8 cellular contexts compared by ENCODE assay signal in the genomic region with DNA sequence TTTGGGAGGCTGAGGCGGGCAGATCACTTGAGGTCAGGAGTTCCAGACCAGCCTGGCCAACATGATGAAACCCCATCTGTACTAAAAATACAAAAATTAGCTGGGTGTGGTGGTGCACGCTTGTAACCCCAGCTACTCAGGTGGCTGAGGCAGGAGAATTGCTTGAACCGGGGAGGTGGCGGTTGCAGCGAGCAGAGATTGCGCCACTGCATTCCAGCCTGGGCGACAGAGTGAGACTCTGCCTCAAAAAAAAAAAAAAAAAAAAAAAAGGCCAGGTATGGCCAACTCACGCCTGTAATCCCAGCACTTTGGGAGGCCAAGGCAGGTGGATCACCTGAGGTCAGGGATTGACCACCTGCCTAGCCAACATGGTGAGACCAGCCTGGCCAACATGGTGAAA. TPM values are rescaled to one million over a fixed set of nuclear protein-coding genes. Genes with fewer than 3 reads are reported as not detected.
DNase-seq lines count a peak whose midpoint lies in the region; ATAC-seq, FAIRE-seq and TF ChIP-seq lines count a peak whose summit lies in the region.
"Not testable (repeated sequence)": the region's sequence is repeated elsewhere in the genome, so short reads cannot be mapped to it uniquely, and the experiment has no call there.
"Had no signal": no experiment of that assay in that cellular context is flagged by ENCODE, and none has a peak within 500 bp of the region (broad histone marks: within the 10 kb centered on the region; RNA-seq: fewer than 3 reads in every experiment).

No MANE protein-coding gene starts in this region.

- not testable (repeated sequence) for H3K27me3 Mint-ChIP-seq in type B pancreatic cell

- H3K9me3 ChIP-seq in PC-9 (ENCODE audit: insufficient read depth, low read depth); K562 (replicated peaks; ENCODE audit: control insufficient read depth, insufficient read depth, low read depth, low read length); left ventricle myocardium inferior (replicated peaks); liver (ENCODE audit: control insufficient read depth in 4 of 4, low read length in 3 of 4); parathyroid adenoma (ENCODE audit: control insufficient read depth, low read length); smooth muscle cell (replicated peaks; ENCODE audit: low read depth): not testable (repeated sequence)

- in situ Hi-C loops in K562 (cut with MboI): not testable (repeated sequence)

- peaks cover 54% of the 10 kb centered on the region for H3K79me2 ChIP-seq in PC-9 (ENCODE audit: low read depth)
- peaks cover 85% of the 10 kb centered on the region for H3K79me2 ChIP-seq in K562 (ENCODE audit: control insufficient read depth, insufficient read depth, low read length)
- H3K79me2 ChIP-seq in parathyroid adenoma: peaks cover 78% of the 10 kb centered on the region
- H3K79me2 ChIP-seq in smooth muscle cell (ENCODE audit: low read depth): peaks cover 86% of the 10 kb centered on the region

- not testable (repeated sequence) for TF ChIP-seq RAD21 in K562 (CRISPR knock-in tag; conservative IDR thresholded peaks at IDR 0.05 in 1 of 2, IDR thresholded peaks at IDR 0.05 in 1 of 2); liver (IDR thresholded peaks at IDR 0.05)

- peak overlapping the region; percentile 49; the same call in 1 of the 2 replicates for H3K27ac ChIP-seq in PC-9
- H3K27ac ChIP-seq in K562 (ENCODE audit: extremely low read depth, low read depth, low read length): peak overlapping the region; percentile 92; the same call in 1 of the 3 replicates
- peak overlapping the region; percentile 100 for H3K27ac ChIP-seq in left ventricle myocardium inferior (replicated peaks)
- H3K27ac ChIP-seq in liver (ENCODE audit: low read depth in 1 of 2, low read length in 2 of 2): peak overlapping the region in 1 of 2 donors; percentile 11
- peak overlapping the region; percentile 99 for H3K27ac ChIP-seq in parathyroid adenoma
- H3K27ac ChIP-seq in smooth muscle cell (ENCODE audit: low read depth): peak overlapping the region; percentile 96

- peak overlapping the region; percentile 100 for H3K27ac Mint-ChIP-seq in type B pancreatic cell

- not testable (repeated sequence) for H3K9ac ChIP-seq in K562 (ENCODE audit: insufficient read depth in 1 of 2, low read depth in 2 of 2, low read length in 2 of 2); liver (ENCODE audit: low read depth in 1 of 2, low read length in 2 of 2); parathyroid adenoma; smooth muscle cell (ENCODE audit: low read depth)

- CTCF ChIA-PET in PC-9 (lab: Charles Lee); K562 (lab: Yijun Ruan, JAX; ENCODE audit: low intra/inter-chr PET ratio): not testable (repeated sequence)

- not testable (repeated sequence) for H3K9me2 ChIP-seq in PC-9 (ENCODE audit: insufficient read depth)

- BruUV-seq in PC-9 (replicated peaks; lab: Mats Ljungman, UMichigan); K562 (replicated peaks; lab: Mats Ljungman, UMichigan): not testable (repeated sequence)

- H3K9me3 Mint-ChIP-seq in type B pancreatic cell: not testable (repeated sequence)

- not testable (repeated sequence) for H4K20me1 ChIP-seq in PC-9 (ENCODE audit: insufficient read depth)
- H4K20me1 ChIP-seq in K562 (replicated peaks; ENCODE audit: control insufficient read depth, insufficient read depth, low read length): 0 out of 2 replicates have a peak, but pooled peaks cover 13% of the 10 kb centered on the region
- H4K20me1 ChIP-seq in smooth muscle cell (ENCODE audit: low read depth): peaks cover 86% of the 10 kb centered on the region

- not testable (repeated sequence) for H3K4me3 Mint-ChIP-seq in type B pancreatic cell

- not testable (repeated sequence) for H3K36me3 Mint-ChIP-seq in type B pancreatic cell

- WGBS in K562 (ENCODE audit: insufficient coverage, low coverage, missing lambda C conversion rate): 79% methylated on average over 6 of the region's 8 CpGs
- WGBS in liver: 47% methylated on average over 8 of the region's 8 CpGs
- WGBS in smooth muscle cell (ENCODE audit: low lambda C conversion rate): 72% methylated on average over 8 of the region's 8 CpGs

- H3K27me3 ChIP-seq in PC-9 (ENCODE audit: insufficient read depth, low read depth); K562 (ENCODE audit: control insufficient read depth in 2 of 2, insufficient read depth in 2 of 2, low read length in 2 of 2); left ventricle myocardium inferior (ENCODE audit: low read depth); liver (ENCODE audit: control insufficient read depth in 4 of 4, insufficient read depth in 4 of 4, low read length in 3 of 4); parathyroid adenoma (ENCODE audit: control insufficient read depth, insufficient read depth, low read length); smooth muscle cell (ENCODE audit: low read depth): not testable (repeated sequence)

- peak; percentile 55 to 74 for DNase-seq in PC-9
- not testable (repeated sequence) for DNase-seq in K562 (ENCODE audit: extremely low read depth in 1 of 4, low spot score in 3 of 4); left ventricle myocardium inferior; smooth muscle cell (lab: John Stamatoyannopoulos, UW; ENCODE audit: unreplicated experiment); type B pancreatic cell (ENCODE audit: extremely low spot score, unreplicated experiment)

- not testable (repeated sequence) for TF ChIP-seq CTCF in PC-9 (conservative IDR thresholded peaks at IDR 0.05); K562 (IDR thresholded peaks at IDR 0.05 in 2 of 3, conservative IDR thresholded peaks at IDR 0.05 in 1 of 3; ENCODE audit: insufficient read depth in 2 of 3, low read depth in 1 of 3, low read length in 3 of 3); left ventricle myocardium inferior (IDR thresholded peaks at IDR 0.05; ENCODE audit: borderline replicate concordance); liver (IDR thresholded peaks at IDR 0.05; ENCODE audit: low read depth, low read length, missing input control); parathyroid adenoma (IDR thresholded peaks at IDR 0.05); smooth muscle cell (IDR thresholded peaks at IDR 0.05; ENCODE audit: borderline replicate concordance, insufficient read depth, poor library complexity, severe bottlenecking); type B pancreatic cell (conservative IDR thresholded peaks at IDR 0.05)

- not testable (repeated sequence) for H3K4me3 ChIP-seq in PC-9; K562; left ventricle myocardium inferior; liver (ENCODE audit: low read depth in 1 of 3, low read length in 3 of 3); parathyroid adenoma (ENCODE audit: low read depth, low read length); smooth muscle cell

- H3K4me1 ChIP-seq in PC-9 (replicated peaks; ENCODE audit: insufficient read depth): peaks cover 32% of the 10 kb centered on the region
- peaks cover 34 to 43% of the 10 kb centered on the region in 2 experiments for H3K4me1 ChIP-seq in K562 (replicated peaks in 1 of 2; ENCODE audit: control insufficient read depth in 2 of 2, insufficient read depth in 2 of 2, low read length in 2 of 2)
- peaks cover 94% of the 10 kb centered on the region for H3K4me1 ChIP-seq in left ventricle myocardium inferior
- peaks cover 14 to 54% (median 35%) of the 10 kb centered on the region in 4 donors for H3K4me1 ChIP-seq in liver (ENCODE audit: control insufficient read depth in 4 of 4, insufficient read depth in 4 of 4, low read length in 3 of 4)
- peaks cover 35% of the 10 kb centered on the region for H3K4me1 ChIP-seq in parathyroid adenoma
- H3K4me1 ChIP-seq in smooth muscle cell (ENCODE audit: low read depth): peaks cover 14% of the 10 kb centered on the region

- H3K9me1 ChIP-seq in K562 (ENCODE audit: control insufficient read depth, insufficient read depth, low read length): not testable (repeated sequence)

- H2AFZ ChIP-seq in PC-9; K562 (ENCODE audit: low read depth, low read length); parathyroid adenoma; smooth muscle cell (ENCODE audit: low read depth): not testable (repeated sequence)

- not testable (repeated sequence) for H3K4me2 ChIP-seq in PC-9; K562 (ENCODE audit: insufficient read depth, low read length); parathyroid adenoma (ENCODE audit: low read length); smooth muscle cell

- not testable (repeated sequence) for TF ChIP-seq EP300 in K562 (IDR thresholded peaks at IDR 0.05; ENCODE audit: low read length)

- H3K4me1 Mint-ChIP-seq in type B pancreatic cell (ENCODE audit: unreplicated experiment): peaks cover 36% of the 10 kb centered on the region

- ATAC-seq in K562: not testable (repeated sequence)

- intact Hi-C loops in PC-9 (cut with micrococcal nuclease; ENCODE audit: unreplicated experiment); K562 (cut with micrococcal nuclease); left ventricle myocardium inferior (cut with micrococcal nuclease): not testable (repeated sequence)

- not testable (repeated sequence) for H3K36me3 ChIP-seq in PC-9 (ENCODE audit: low read depth); K562 (ENCODE audit: control insufficient read depth, insufficient read depth, low read length); left ventricle myocardium inferior; liver (ENCODE audit: control insufficient read depth in 4 of 4, insufficient read depth in 3 of 4, low read depth in 1 of 4, low read length in 3 of 4); parathyroid adenoma (ENCODE audit: control insufficient read depth, insufficient read depth, low read length); smooth muscle cell (ENCODE audit: low read depth)

- H3F3A ChIP-seq in PC-9 (ENCODE audit: insufficient read depth, low read depth): peaks cover 14% of the 10 kb centered on the region; the same call in 1 of the 2 replicates
- peaks cover 15% of the 10 kb centered on the region for H3F3A ChIP-seq in smooth muscle cell (ENCODE audit: low read depth)

- FAIRE-seq in K562 (lab: Jason Lieb, UNC): not testable (repeated sequence)

- not testable (repeated sequence) for TF ChIP-seq POLR2A in K562 (conservative IDR thresholded peaks at IDR 0.05)

- POLR2A ChIA-PET in PC-9 (lab: Charles Lee; ENCODE audit: unreplicated experiment) (interaction anchor here (0.6 kb wide), 2 partner anchors 24 to 145 kb away, joined by 3 to 5 read pairs; no protein-coding TSS in a partner anchor), K562 (lab: Yijun Ruan, JAX) (interaction anchor here (1.2 to 1.3 kb wide), 2 partner anchors 14 to 22 kb away, joined by 3 to 6 read pairs; no protein-coding TSS in a partner anchor)

RNA-seq across cellular contexts. Expression of gene ZBTB4, which starts 4.7 kb away (rescaled TPM):
- 50.6 and 54.0 TPM in 2 replicates for total RNA-seq in PC-9 (2021)
- total RNA-seq in K562 (2011; cell fraction: chromatin; rRNA removed; ENCODE audit: low replicate concordance): 8.1 and 15.0 TPM in 2 replicates
- total RNA-seq in K562 (2011; cell fraction: nucleolus; rRNA removed): 9.2 and 9.7 TPM in 2 replicates
- total RNA-seq in K562 (2011; cell fraction: nucleoplasm; rRNA removed): 10.6 and 12.8 TPM in 2 replicates
- 3.3 and 5.0 TPM in 2 replicates for total RNA-seq in K562 (2014; rRNA removed)
- 2.5 and 2.7 TPM in 2 replicates for total RNA-seq in K562 (2014; rRNA removed; fragmentation: Illumina TruSeq; extraction: Trizol)
- total RNA-seq in K562 (2015; rRNA removed; fragmentation: Illumina TruSeq; extraction: Trizol): 4.0 and 4.2 TPM in 2 replicates
- 6.7 and 6.9 TPM in 2 replicates for total RNA-seq in K562 (2021)
- polyA plus RNA-seq in K562 (2011; rRNA removed): 2.5 and 2.7 TPM in 2 replicates
- 2.8 TPM in 2 replicates for polyA plus RNA-seq in K562 (2011; cell fraction: cytosol; rRNA removed)
- polyA plus RNA-seq in K562 (2011; cell fraction: nucleus; rRNA removed): 9.9 and 13.7 TPM in 2 replicates
- 3.8 and 4.1 TPM in 2 replicates for polyA plus RNA-seq in K562 (2012)
- polyA plus RNA-seq in K562 (2014; fragmentation: Illumina TruSeq; extraction: Trizol): 4.5 and 4.9 TPM in 2 replicates
- polyA plus RNA-seq in K562 (2014; fragmentation: Nextera tagmentation; extraction: Ambion mirVana): 1 to 10 TPM in 1 of 2 experiments, under 1 TPM in 1; 0.92 to 1.1 TPM
- 4.0 and 4.7 TPM in 2 replicates for polyA plus RNA-seq in K562 (2014; rRNA removed)
- 3.3 and 3.5 TPM in 2 replicates for polyA minus RNA-seq in K562 (2011; rRNA and poly(A)+ RNA removed)
- 2.0 and 2.7 TPM in 2 replicates for polyA minus RNA-seq in K562 (2011; cell fraction: cytosol; rRNA and poly(A)+ RNA removed)
- polyA minus RNA-seq in K562 (2011; cell fraction: nucleus; rRNA and poly(A)+ RNA removed): 4.6 and 6.0 TPM in 2 replicates
- total RNA-seq in left ventricle myocardium inferior: 63.4 TPM
- 1 to 10 TPM; 4.6 to 6.0 TPM for total RNA-seq in liver
- polyA plus RNA-seq in liver: 1 to 10 TPM; 1.5 to 5.7 TPM
- total RNA-seq in smooth muscle cell: 24.2 and 25.6 TPM in 2 replicates
- polyA plus RNA-seq in smooth muscle cell: 22.8 and 26.9 TPM in 2 replicates
- 34.5 and 76.6 TPM in 2 replicates for total RNA-seq in type B pancreatic cell (ENCODE audit: low replicate concordance)

RNA-seq across cellular contexts. Expression of gene SLC35G6, which starts 6.5 kb away (rescaled TPM):
- total RNA-seq in PC-9 (2021) (not detected in 2 replicates), K562 (2014; rRNA removed) (not detected in 2 replicates), K562 (2014; rRNA removed; fragmentation: Illumina TruSeq; extraction: Trizol) (not detected in 2 replicates), K562 (2015; rRNA removed; fragmentation: Illumina TruSeq; extraction: Trizol) (not detected in 2 replicates), K562 (2021) (not detected in 2 replicates), left ventricle myocardium inferior (not detected), liver (not detected), smooth muscle cell (not detected in 2 replicates), type B pancreatic cell (ENCODE audit: low replicate concordance) (not detected in 2 replicates)
- total RNA-seq in K562 (2011; cell fraction: chromatin; rRNA removed; ENCODE audit: low replicate concordance): not detected in 2 replicates
- total RNA-seq in K562 (2011; cell fraction: nucleolus; rRNA removed): not detected in 2 replicates
- total RNA-seq in K562 (2011; cell fraction: nucleoplasm; rRNA removed): not detected in 2 replicates
- polyA plus RNA-seq in K562 (2011; rRNA removed) (not detected in 2 replicates), K562 (2014; fragmentation: Illumina TruSeq; extraction: Trizol) (not detected in 2 replicates), K562 (2014; fragmentation: Nextera tagmentation; extraction: Ambion mirVana) (not detected), K562 (2014; rRNA removed) (not detected in 2 replicates), liver (not detected), smooth muscle cell (0.51 TPM in 1 of 2 replicates, not detected in the other)
- not detected in 2 replicates for polyA plus RNA-seq in K562 (2011; cell fraction: cytosol; rRNA removed)
- not detected in 2 replicates for polyA plus RNA-seq in K562 (2011; cell fraction: nucleus; rRNA removed)
- polyA plus RNA-seq in K562 (2012): 0.14 TPM in 1 of 2 replicates, not detected in the other
- not detected in 2 replicates for polyA minus RNA-seq in K562 (2011; rRNA and poly(A)+ RNA removed)
- not detected in 2 replicates for polyA minus RNA-seq in K562 (2011; cell fraction: cytosol; rRNA and poly(A)+ RNA removed)
- polyA minus RNA-seq in K562 (2011; cell fraction: nucleus; rRNA and poly(A)+ RNA removed): not detected in 2 replicates
- total RNA-seq: PC-3 had no signal

RNA-seq across cellular contexts. Expression of gene POLR2A, which starts 9.4 kb away (rescaled TPM):
- total RNA-seq in PC-9 (2021) (149 and 166 TPM in 2 replicates), K562 (2014; rRNA removed) (31.7 and 32.1 TPM in 2 replicates), K562 (2014; rRNA removed; fragmentation: Illumina TruSeq; extraction: Trizol) (9.0 and 12.4 TPM in 2 replicates), K562 (2015; rRNA removed; fragmentation: Illumina TruSeq; extraction: Trizol) (9.6 and 15.4 TPM in 2 replicates), K562 (2021) (97.6 and 109 TPM in 2 replicates), left ventricle myocardium inferior (38.7 TPM), liver (10 to 100 TPM; 53.5 to 54.4 TPM), smooth muscle cell (72.0 and 76.0 TPM in 2 replicates), type B pancreatic cell (ENCODE audit: low replicate concordance) (175 and 244 TPM in 2 replicates)
- total RNA-seq in K562 (2011; cell fraction: chromatin; rRNA removed; ENCODE audit: low replicate concordance): 324 and 608 TPM in 2 replicates
- 252 and 283 TPM in 2 replicates for total RNA-seq in K562 (2011; cell fraction: nucleolus; rRNA removed)
- 236 and 241 TPM in 2 replicates for total RNA-seq in K562 (2011; cell fraction: nucleoplasm; rRNA removed)
- polyA plus RNA-seq in K562 (2011; rRNA removed) (8.7 and 13.6 TPM in 2 replicates), K562 (2014; fragmentation: Illumina TruSeq; extraction: Trizol) (52.5 and 55.6 TPM in 2 replicates), K562 (2014; fragmentation: Nextera tagmentation; extraction: Ambion mirVana) (1 to 10 TPM; 1.3 to 1.5 TPM), K562 (2014; rRNA removed) (20.9 and 23.9 TPM in 2 replicates), liver (10 to 100 TPM; 13.3 to 16.2 TPM), smooth muscle cell (80.2 and 123 TPM in 2 replicates)
- polyA plus RNA-seq in K562 (2011; cell fraction: cytosol; rRNA removed): 10.8 and 13.4 TPM in 2 replicates
- polyA plus RNA-seq in K562 (2011; cell fraction: nucleus; rRNA removed): 56.5 and 68.4 TPM in 2 replicates
- polyA plus RNA-seq in K562 (2012): 46.0 and 58.3 TPM in 2 replicates
- polyA minus RNA-seq in K562 (2011; rRNA and poly(A)+ RNA removed): 63.4 and 72.9 TPM in 2 replicates
- 117 and 140 TPM in 2 replicates for polyA minus RNA-seq in K562 (2011; cell fraction: cytosol; rRNA and poly(A)+ RNA removed)
- 66.5 and 98.3 TPM in 2 replicates for polyA minus RNA-seq in K562 (2011; cell fraction: nucleus; rRNA and poly(A)+ RNA removed)

RNA-seq across cellular contexts. Expression of gene CHRNB1, which starts 29.9 kb away (rescaled TPM):
- total RNA-seq in PC-9 (2021) (31.9 and 53.4 TPM in 2 replicates), K562 (2014; rRNA removed) (4.7 and 5.0 TPM in 2 replicates), K562 (2014; rRNA removed; fragmentation: Illumina TruSeq; extraction: Trizol) (4.8 and 5.1 TPM in 2 replicates), K562 (2015; rRNA removed; fragmentation: Illumina TruSeq; extraction: Trizol) (6.3 and 6.6 TPM in 2 replicates), K562 (2021) (4.5 and 4.9 TPM in 2 replicates), left ventricle myocardium inferior (8.7 TPM), liver (1 to 10 TPM; 4.2 to 7.4 TPM), smooth muscle cell (8.9 and 12.2 TPM in 2 replicates), type B pancreatic cell (ENCODE audit: low replicate concordance) (16.4 and 51.1 TPM in 2 replicates)
- total RNA-seq in K562 (2011; cell fraction: chromatin; rRNA removed; ENCODE audit: low replicate concordance): 8.4 and 14.2 TPM in 2 replicates
- 9.3 and 9.7 TPM in 2 replicates for total RNA-seq in K562 (2011; cell fraction: nucleolus; rRNA removed)
- 10.6 and 13.7 TPM in 2 replicates for total RNA-seq in K562 (2011; cell fraction: nucleoplasm; rRNA removed)
- polyA plus RNA-seq in K562 (2011; rRNA removed) (7.5 and 7.6 TPM in 2 replicates), K562 (2014; fragmentation: Illumina TruSeq; extraction: Trizol) (11.5 and 12.3 TPM in 2 replicates), K562 (2014; fragmentation: Nextera tagmentation; extraction: Ambion mirVana) (10 to 100 TPM in 1 of 2 experiments, 1 to 10 TPM in 1; 8.2 to 11.3 TPM), K562 (2014; rRNA removed) (6.8 and 7.9 TPM in 2 replicates), liver (10 to 100 TPM in 1 of 2 donors, 1 to 10 TPM in 1; 7.0 to 11.5 TPM), smooth muscle cell (19.0 and 22.5 TPM in 2 replicates)
- polyA plus RNA-seq in K562 (2011; cell fraction: cytosol; rRNA removed): 12.9 and 14.1 TPM in 2 replicates
- polyA plus RNA-seq in K562 (2011; cell fraction: nucleus; rRNA removed): 5.5 and 7.4 TPM in 2 replicates
- polyA plus RNA-seq in K562 (2012): 10.8 and 11.7 TPM in 2 replicates
- 3.7 and 4.7 TPM in 2 replicates for polyA minus RNA-seq in K562 (2011; rRNA and poly(A)+ RNA removed)
- 2.6 and 2.8 TPM in 2 replicates for polyA minus RNA-seq in K562 (2011; cell fraction: cytosol; rRNA and poly(A)+ RNA removed)
- 2.2 and 3.1 TPM in 2 replicates for polyA minus RNA-seq in K562 (2011; cell fraction: nucleus; rRNA and poly(A)+ RNA removed)

RNA-seq across cellular contexts. Expression of gene FGF11, which starts 35.5 kb away (rescaled TPM):
- total RNA-seq in PC-9 (2021) (15.2 and 23.2 TPM in 2 replicates), K562 (2014; rRNA removed) (3.0 and 3.5 TPM in 2 replicates), K562 (2014; rRNA removed; fragmentation: Illumina TruSeq; extraction: Trizol) (2.7 and 3.2 TPM in 2 replicates), K562 (2015; rRNA removed; fragmentation: Illumina TruSeq; extraction: Trizol) (2.2 and 3.3 TPM in 2 replicates), K562 (2021) (4.4 and 5.8 TPM in 2 replicates), left ventricle myocardium inferior (6.5 TPM), liver (under 1 TPM; 0.19 to 0.25 TPM), smooth muscle cell (21.3 and 28.5 TPM in 2 replicates), type B pancreatic cell (ENCODE audit: low replicate concordance) (21.8 and 76.0 TPM in 2 replicates)
- 5.6 and 12.1 TPM in 2 replicates for total RNA-seq in K562 (2011; cell fraction: chromatin; rRNA removed; ENCODE audit: low replicate concordance)
- 6.7 and 7.5 TPM in 2 replicates for total RNA-seq in K562 (2011; cell fraction: nucleolus; rRNA removed)
- total RNA-seq in K562 (2011; cell fraction: nucleoplasm; rRNA removed): 7.7 and 14.8 TPM in 2 replicates
- polyA plus RNA-seq in K562 (2011; rRNA removed) (4.7 and 10.4 TPM in 2 replicates), K562 (2014; fragmentation: Illumina TruSeq; extraction: Trizol) (6.1 and 7.5 TPM in 2 replicates), K562 (2014; fragmentation: Nextera tagmentation; extraction: Ambion mirVana) (1 to 10 TPM; 1.2 to 1.4 TPM), K562 (2014; rRNA removed) (3.2 and 3.4 TPM in 2 replicates), liver (under 1 TPM; 0.17 to 0.21 TPM), smooth muscle cell (13.9 and 30.9 TPM in 2 replicates)
- polyA plus RNA-seq in K562 (2011; cell fraction: cytosol; rRNA removed): 5.5 and 8.1 TPM in 2 replicates
- polyA plus RNA-seq in K562 (2011; cell fraction: nucleus; rRNA removed): 23.3 and 26.0 TPM in 2 replicates
- 6.5 and 7.3 TPM in 2 replicates for polyA plus RNA-seq in K562 (2012)
- polyA minus RNA-seq in K562 (2011; rRNA and poly(A)+ RNA removed): 2.2 and 3.4 TPM in 2 replicates
- 1.9 and 3.9 TPM in 2 replicates for polyA minus RNA-seq in K562 (2011; cell fraction: cytosol; rRNA and poly(A)+ RNA removed)
- 2.7 and 5.2 TPM in 2 replicates for polyA minus RNA-seq in K562 (2011; cell fraction: nucleus; rRNA and poly(A)+ RNA removed)
